8 cellular contexts compared by ENCODE assay signal in the genomic region with DNA sequence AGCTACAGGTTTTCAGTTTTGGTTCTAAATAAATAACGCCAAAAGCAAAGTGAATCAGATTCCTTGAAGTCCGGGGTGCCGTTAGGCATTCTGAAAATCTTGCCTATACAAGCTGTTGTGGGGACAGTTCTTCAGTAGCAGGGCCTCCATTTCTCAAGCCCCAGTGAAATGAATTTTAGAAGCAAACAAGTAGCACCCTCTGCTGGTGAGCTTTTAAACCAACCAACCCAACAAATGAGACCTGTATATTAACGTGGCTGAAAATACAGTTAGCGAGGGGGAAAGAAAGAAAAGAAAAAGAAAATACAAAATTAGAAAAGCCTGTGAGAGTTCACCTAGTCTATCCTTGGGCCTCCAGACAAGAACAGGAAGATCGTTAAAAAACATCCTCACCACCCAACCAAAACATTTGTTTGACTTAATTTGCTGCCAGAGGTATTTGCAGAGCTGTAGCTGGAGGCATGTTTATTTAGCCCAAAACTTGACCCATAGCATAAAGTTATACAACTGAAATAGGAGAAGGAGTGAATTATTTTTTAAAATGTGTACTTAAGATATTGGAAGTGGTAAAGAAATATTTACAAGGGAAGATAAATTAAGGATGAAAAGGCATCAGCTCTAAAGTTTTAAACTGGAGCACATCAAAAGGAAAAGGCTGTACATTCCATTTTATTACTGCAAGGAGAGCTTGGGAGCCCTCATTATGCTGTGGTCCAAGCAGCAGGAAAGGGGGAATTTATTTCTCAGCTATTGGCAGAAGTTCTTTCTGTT.
A peak's percentile ranks its signal among the peaks of the same experiment; 100 is the strongest.
DNase-seq lines count a peak whose midpoint lies in the region; ATAC-seq and TF ChIP-seq lines count a peak whose summit lies in the region.

No MANE protein-coding gene starts in this region.

- no peak overlapping the region for H3K4me3 Mint-ChIP-seq in progenitor cell of endocrine pancreas (ENCODE audit: low read depth)

- DNase-seq in DMS153 treated with DMSO at 0.1 percent for 48 hours (lab: John Stamatoyannopoulos, UW; ENCODE audit: unreplicated experiment) (peak; percentile 42), GM20000 (ENCODE audit: low spot score) (peak; percentile 43), NB4 (ENCODE audit: low read depth) (peak; percentile 65), SK-N-DZ (ENCODE audit: low spot score) (peak; percentile 63), foreskin fibroblast (peak; percentile 7 to 33), progenitor cell of endocrine pancreas (ENCODE audit: low spot score, unreplicated experiment) (peak; percentile 25)
- no peak for DNase-seq in central memory CD4-positive, alpha-beta T cell

- peaks cover 26% of the 10 kb centered on the region for H3K27me3 Mint-ChIP-seq in progenitor cell of endocrine pancreas

- no peaks in the 10 kb centered on the region for H3K36me3 Mint-ChIP-seq in progenitor cell of endocrine pancreas (ENCODE audit: insufficient read depth)

- no peak for TF ChIP-seq POLR2A in NB4 (IDR thresholded peaks at IDR 0.05; ENCODE audit: extremely low read depth, insufficient read length)

- H3K27ac Mint-ChIP-seq in progenitor cell of endocrine pancreas = no peak overlapping the region

- ATAC-seq in HG03095 (IDR thresholded peaks at IDR 0.05; ENCODE audit: unreplicated experiment) = no peak

- peaks cover 4% of the 10 kb centered on the region for H3K4me1 Mint-ChIP-seq in progenitor cell of endocrine pancreas (ENCODE audit: low read depth)

- no peaks in the 10 kb centered on the region for H3K9me3 Mint-ChIP-seq in progenitor cell of endocrine pancreas (ENCODE audit: low read depth)

- H3K4me3 ChIP-seq in NB4 (ENCODE audit: low read depth, low read length) (no peak overlapping the region), foreskin fibroblast (ENCODE audit: low read depth in 1 of 2, low read length in 2 of 2) (no peak overlapping the region)

- peak; percentile 27 for TF ChIP-seq CTCF in GM20000 (IDR thresholded peaks at IDR 0.05; ENCODE audit: extremely low read depth, missing control alignments)
- TF ChIP-seq CTCF in NB4 (IDR thresholded peaks at IDR 0.05; ENCODE audit: low read depth, low read length) = peak; percentile 69
- peak; percentile 67 for TF ChIP-seq CTCF in foreskin fibroblast (IDR thresholded peaks at IDR 0.05; ENCODE audit: low read depth, low read length)
- TF ChIP-seq CTCF in progenitor cell of endocrine pancreas (IDR thresholded peaks at IDR 0.05; ENCODE audit: unreplicated experiment) = peak; percentile 78

Comparison
In these comparisons a context has a peak if more than half of its experiments do, and no peak if none do; other contexts are left out.
1. CTCF ChIP-seq: peak in every context shown above with its lines; median percentile 78 in progenitor cell of endocrine pancreas; 69 in NB4; 67 in foreskin fibroblast; 27 in GM20000.